8 cellular contexts compared by ENCODE assay signal in genomic region chr1:27634982-27635362, GRCh38. TPM values are rescaled to one million over a fixed set of nuclear protein-coding genes. Genes with fewer than 3 reads are reported as not detected.
A peak's percentile ranks its signal among the peaks of the same experiment; 100 is the strongest.
DNase-seq lines count a peak whose midpoint lies in the region; TF ChIP-seq lines count a peak whose summit lies in the region.

TSS of gene FGR (minus strand) at chr1:27635185. CDS start at chr1:27623916, 11,269 bp downstream.

- H3K79me2 ChIP-seq in Karpas-422 (ENCODE audit: low read length) = no peaks in the 10 kb centered on the region

- H3K9me2 ChIP-seq in Karpas-422 (replicated peaks; ENCODE audit: insufficient read depth, low read length) = no peaks in the 10 kb centered on the region

- DNase-seq in A673 (ENCODE audit: low spot score) = no peak
- DNase-seq in Karpas-422 = no peak
- no peak for DNase-seq in retina
- no peak for DNase-seq in cortex of kidney (lab: John Stamatoyannopoulos, UW)
- no peak for DNase-seq in OCI-M1 (lab: John Stamatoyannopoulos, UW)
- no peak for DNase-seq in activated effector memory CD4-positive, alpha-beta T cell treated with Interleukin-2 at 50 U/mL for 16 hours

- H3K36me3 ChIP-seq in A673 (ENCODE audit: insufficient read depth, low read length, poor library complexity, severe bottlenecking) = no peaks in the 10 kb centered on the region
- no peaks in the 10 kb centered on the region for H3K36me3 ChIP-seq in Karpas-422 (ENCODE audit: insufficient read depth, low read length)
- H3K36me3 ChIP-seq in endocrine pancreas (ENCODE audit: control insufficient read depth, insufficient read depth, low read length) = no peaks in the 10 kb centered on the region
- H3K36me3 ChIP-seq in muscle layer of duodenum (ENCODE audit: control insufficient read depth in 1 of 2, insufficient read depth in 2 of 2, low read length in 2 of 2) = no peaks in the 10 kb centered on the region

- H3K4me3 ChIP-seq in A673 (ENCODE audit: low read depth, low read length, poor library complexity, severe bottlenecking) (peak within 1 kb of the TSS; percentile 38), Karpas-422 (ENCODE audit: low read length) (peak within 1 kb of the TSS; percentile 28; the same call in 1 of the 2 replicates), endocrine pancreas (ENCODE audit: control insufficient read depth, insufficient read depth, low read length) (no peak within 1 kb of the TSS), muscle layer of duodenum (ENCODE audit: low read depth in 1 of 2, low read length in 2 of 2) (peak within 1 kb of the TSS; percentile 60 to 61)

- CTCF ChIA-PET in A673 (lab: Charles Lee) = no interaction called here

- H4K20me1 ChIP-seq in Karpas-422 (ENCODE audit: insufficient read depth, low read depth, low read length) = no peaks in the 10 kb centered on the region

- no peaks in the 10 kb centered on the region for H3K9me3 ChIP-seq in A673 (ENCODE audit: low read depth, low read length, poor library complexity, severe bottlenecking)
- no peaks in the 10 kb centered on the region for H3K9me3 ChIP-seq in Karpas-422 (ENCODE audit: low read length)
- H3K9me3 ChIP-seq in endocrine pancreas (ENCODE audit: control insufficient read depth, low read length) = no peaks in the 10 kb centered on the region
- H3K9me3 ChIP-seq in muscle layer of duodenum (ENCODE audit: control insufficient read depth in 1 of 2, low read length in 2 of 2) = no peaks in the 10 kb centered on the region

- peak within 1 kb of the TSS; percentile 28; the same call in 1 of the 2 replicates for H3K9ac ChIP-seq in Karpas-422 (ENCODE audit: low read length)
- peak within 1 kb of the TSS; percentile 62 for H3K9ac ChIP-seq in endocrine pancreas (ENCODE audit: control insufficient read depth, insufficient read depth, low read length)

- intact Hi-C loops in A673 (cut with micrococcal nuclease; ENCODE audit: unreplicated experiment) = no loop called here

- H3K27ac ChIP-seq in A673 (ENCODE audit: low read depth, low read length, poor library complexity, severe bottlenecking) = no peak within 1 kb of the TSS
- H3K27ac ChIP-seq in Karpas-422 (ENCODE audit: low read length) = no peak within 1 kb of the TSS
- H3K27ac ChIP-seq in muscle layer of duodenum (ENCODE audit: low read length) = peak within 1 kb of the TSS; percentile 69

- no peaks in the 10 kb centered on the region for H3K27me3 ChIP-seq in A673 (replicated peaks; ENCODE audit: insufficient read depth, low read depth, low read length, poor library complexity)
- H3K27me3 ChIP-seq in Karpas-422 (ENCODE audit: low read length) = no peaks in the 10 kb centered on the region
- no peaks in the 10 kb centered on the region for H3K27me3 ChIP-seq in endocrine pancreas (ENCODE audit: control insufficient read depth, insufficient read depth, low read length)
- H3K27me3 ChIP-seq in muscle layer of duodenum (ENCODE audit: low read depth, low read length) = peaks cover 7% of the 10 kb centered on the region

- POLR2A ChIA-PET in A673 (lab: Charles Lee; ENCODE audit: low non-redundant PET) = no interaction called here

- BruUV-seq in A673 (replicated peaks; lab: Mats Ljungman, UMichigan) = no TSS peak

- no peaks in the 10 kb centered on the region for H3K4me1 ChIP-seq in A673 (ENCODE audit: insufficient read depth, low read length, poor library complexity, severe bottlenecking)
- H3K4me1 ChIP-seq in Karpas-422 (ENCODE audit: low read length) = peaks cover 46% of the 10 kb centered on the region
- no peaks in the 10 kb centered on the region for H3K4me1 ChIP-seq in endocrine pancreas (ENCODE audit: control insufficient read depth, insufficient read depth, low read length)
- peaks cover 0 to 3% of the 10 kb centered on the region in 2 donors for H3K4me1 ChIP-seq in muscle layer of duodenum (ENCODE audit: control insufficient read depth in 1 of 2, insufficient read depth in 2 of 2, low read length in 2 of 2)

- no peak for TF ChIP-seq CTCF in A673 (conservative IDR thresholded peaks at IDR 0.05; ENCODE audit: low read depth, low read length)

- H3K4me2 ChIP-seq in Karpas-422 (ENCODE audit: low read depth, low read length, poor library complexity, severe bottlenecking) = peak within 1 kb of the TSS; percentile 45

- H2AFZ ChIP-seq in Karpas-422 (ENCODE audit: low read length) = no peak within 1 kb of the TSS

RNA-seq across cellular contexts. Expression of gene FGR, which starts in this region (rescaled TPM):
- not detected in 2 replicates for total RNA-seq in A673 (2021)
- 3.0 and 5.6 TPM in 2 replicates for total RNA-seq in Karpas-422 (2014; rRNA removed; shearing (Covaris generic); ENCODE audit: low replicate concordance)
